Comparison of ENCODE assay signal across 10 cellular contexts in genomic region chr17:63878413-63878812, GRCh38. TPM values are rescaled to one million over a fixed set of nuclear protein-coding genes. Genes with fewer than 3 reads are reported as not detected.
"Had no signal": no experiment of that assay in that cellular context is flagged by ENCODE, and none has a peak within 500 bp of the region (broad histone marks: within the 10 kb centered on the region; RNA-seq: fewer than 3 reads in every experiment).

No MANE protein-coding gene starts in this region.

RNA-seq across cellular contexts. Expression of gene GH2, which starts 3.3 kb away (rescaled TPM):
- total RNA-seq: LHCN-M2, MCF 10A, NCI-H460, OCI-LY7, PC-9, Right ventricle myocardium inferior, RPMI7951, SJCRH30, SK-MEL-5, T-cell had no signal

RNA-seq across cellular contexts. Expression of gene CSH2, which starts 4.9 kb away (rescaled TPM):
- total RNA-seq: LHCN-M2, MCF 10A, NCI-H460, OCI-LY7, PC-9, Right ventricle myocardium inferior, RPMI7951, SJCRH30, SK-MEL-5, T-cell had no signal

RNA-seq across cellular contexts. Expression of gene CSH1, which starts 18.0 kb away (rescaled TPM):
- total RNA-seq: LHCN-M2, MCF 10A, NCI-H460, OCI-LY7, PC-9, Right ventricle myocardium inferior, RPMI7951, SJCRH30, SK-MEL-5, T-cell had no signal

RNA-seq across cellular contexts. Expression of gene CSHL1, which starts 32.6 kb away (rescaled TPM):
- total RNA-seq: LHCN-M2, MCF 10A, NCI-H460, OCI-LY7, PC-9, Right ventricle myocardium inferior, RPMI7951, SJCRH30, SK-MEL-5, T-cell had no signal
